Comparison of ENCODE assay signal across 1 cellular context in the genomic region with DNA sequence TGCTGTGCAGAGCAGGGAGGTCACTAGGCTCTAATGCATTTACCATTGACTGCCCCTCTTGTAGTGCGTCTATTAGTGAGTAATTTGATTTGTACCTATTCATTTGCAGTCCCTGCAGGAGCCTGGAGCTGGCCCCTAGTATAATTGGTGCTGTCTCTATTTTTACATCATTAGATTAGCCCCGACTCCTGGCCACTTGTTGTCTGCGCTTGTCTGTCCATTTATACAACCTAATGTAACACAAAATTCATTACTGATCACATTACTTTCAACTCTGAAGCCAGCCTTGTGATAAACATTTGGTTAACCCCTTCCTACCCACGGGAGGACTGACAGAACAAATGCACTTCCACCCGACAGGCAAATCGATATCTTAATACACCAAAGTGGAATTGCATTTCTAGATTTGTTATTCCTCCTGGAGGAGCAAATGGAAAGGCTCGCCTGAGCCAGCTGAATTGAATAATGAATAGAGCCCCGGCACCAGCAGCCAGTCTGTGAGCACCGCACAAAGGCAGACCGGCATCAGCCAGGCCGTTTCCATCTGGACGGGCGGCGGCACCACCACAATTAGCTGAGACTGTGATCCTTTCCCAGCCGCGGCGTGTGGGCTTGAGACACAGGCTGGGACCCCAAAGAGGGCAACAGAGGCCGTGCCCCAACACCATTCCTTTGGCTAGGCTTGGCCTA.
A peak's percentile ranks its signal among the peaks of the same experiment; 100 is the strongest.
TF ChIP-seq lines count a peak whose summit lies in the region.

No MANE protein-coding gene starts in this region.

TF ChIP-seq in SK-N-SH, 30 proteins besides CTCF, POLR2A, EP300 and RAD21 (continued from another document):
- TF ChIP-seq, protein P1, sequence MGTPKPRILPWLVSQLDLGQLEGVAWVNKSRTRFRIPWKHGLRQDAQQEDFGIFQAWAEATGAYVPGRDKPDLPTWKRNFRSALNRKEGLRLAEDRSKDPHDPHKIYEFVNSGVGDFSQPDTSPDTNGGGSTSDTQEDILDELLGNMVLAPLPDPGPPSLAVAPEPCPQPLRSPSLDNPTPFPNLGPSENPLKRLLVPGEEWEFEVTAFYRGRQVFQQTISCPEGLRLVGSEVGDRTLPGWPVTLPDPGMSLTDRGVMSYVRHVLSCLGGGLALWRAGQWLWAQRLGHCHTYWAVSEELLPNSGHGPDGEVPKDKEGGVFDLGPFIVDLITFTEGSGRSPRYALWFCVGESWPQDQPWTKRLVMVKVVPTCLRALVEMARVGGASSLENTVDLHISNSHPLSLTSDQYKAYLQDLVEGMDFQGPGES (IDR thresholded peaks at IDR 0.05; ENCODE audit: low read depth, low read length), result 0 out of 2 replicates have a peak, but pooled peaks have one; percentile 3
- TF ChIP-seq RFX5 (IDR thresholded peaks at IDR 0.05; ENCODE audit: low read length) (no peak), ELF1 (IDR thresholded peaks at IDR 0.05) (no peak), RCOR1 (IDR thresholded peaks at IDR 0.05; ENCODE audit: low read length) (peak; percentile 99), CHD2 (IDR thresholded peaks at IDR 0.05; ENCODE audit: low read length, partially characterized antibody) (peak; percentile 92), MEF2A (IDR thresholded peaks at IDR 0.05; ENCODE audit: borderline replicate concordance, low read depth) (0 out of 2 replicates have a peak, but pooled peaks have one; percentile 13)
- TF ChIP-seq, protein P2, sequence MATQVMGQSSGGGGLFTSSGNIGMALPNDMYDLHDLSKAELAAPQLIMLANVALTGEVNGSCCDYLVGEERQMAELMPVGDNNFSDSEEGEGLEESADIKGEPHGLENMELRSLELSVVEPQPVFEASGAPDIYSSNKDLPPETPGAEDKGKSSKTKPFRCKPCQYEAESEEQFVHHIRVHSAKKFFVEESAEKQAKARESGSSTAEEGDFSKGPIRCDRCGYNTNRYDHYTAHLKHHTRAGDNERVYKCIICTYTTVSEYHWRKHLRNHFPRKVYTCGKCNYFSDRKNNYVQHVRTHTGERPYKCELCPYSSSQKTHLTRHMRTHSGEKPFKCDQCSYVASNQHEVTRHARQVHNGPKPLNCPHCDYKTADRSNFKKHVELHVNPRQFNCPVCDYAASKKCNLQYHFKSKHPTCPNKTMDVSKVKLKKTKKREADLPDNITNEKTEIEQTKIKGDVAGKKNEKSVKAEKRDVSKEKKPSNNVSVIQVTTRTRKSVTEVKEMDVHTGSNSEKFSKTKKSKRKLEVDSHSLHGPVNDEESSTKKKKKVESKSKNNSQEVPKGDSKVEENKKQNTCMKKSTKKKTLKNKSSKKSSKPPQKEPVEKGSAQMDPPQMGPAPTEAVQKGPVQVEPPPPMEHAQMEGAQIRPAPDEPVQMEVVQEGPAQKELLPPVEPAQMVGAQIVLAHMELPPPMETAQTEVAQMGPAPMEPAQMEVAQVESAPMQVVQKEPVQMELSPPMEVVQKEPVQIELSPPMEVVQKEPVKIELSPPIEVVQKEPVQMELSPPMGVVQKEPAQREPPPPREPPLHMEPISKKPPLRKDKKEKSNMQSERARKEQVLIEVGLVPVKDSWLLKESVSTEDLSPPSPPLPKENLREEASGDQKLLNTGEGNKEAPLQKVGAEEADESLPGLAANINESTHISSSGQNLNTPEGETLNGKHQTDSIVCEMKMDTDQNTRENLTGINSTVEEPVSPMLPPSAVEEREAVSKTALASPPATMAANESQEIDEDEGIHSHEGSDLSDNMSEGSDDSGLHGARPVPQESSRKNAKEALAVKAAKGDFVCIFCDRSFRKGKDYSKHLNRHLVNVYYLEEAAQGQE (IDR thresholded peaks at IDR 0.05; ENCODE audit: low read depth, low read length), result no peak
